Comparison of ENCODE assay signal across 21 cellular contexts in the genomic region with DNA sequence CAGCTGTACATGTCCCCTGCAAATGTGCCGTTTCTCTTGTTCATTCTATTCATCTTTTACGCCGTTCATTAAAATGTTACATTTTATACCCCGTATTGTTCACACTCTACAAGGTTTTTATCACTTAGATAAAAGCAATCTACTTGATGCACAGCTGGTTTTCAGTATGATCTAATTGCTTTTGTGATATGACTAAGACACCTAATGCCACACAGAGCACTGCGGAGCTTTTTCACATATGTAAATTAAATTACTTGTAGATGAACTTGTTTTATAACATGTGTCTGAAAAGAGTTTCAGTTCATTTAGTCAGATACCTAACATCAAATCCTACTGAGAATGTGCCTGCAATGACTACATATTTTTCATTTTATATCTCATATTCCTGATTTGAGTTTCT.
"Had no signal": no experiment of that assay in that cellular context is flagged by ENCODE, and none has a peak within 500 bp of the region (broad histone marks: within the 10 kb centered on the region; RNA-seq: fewer than 3 reads in every experiment).

No MANE protein-coding gene starts in this region.

- H2AFZ ChIP-seq: PC-9 had no signal

- H3K27me3 ChIP-seq: ascending aorta, body of pancreas had no signal

- ATAC-seq: activated CD8-positive, alpha-beta memory T cell treated with anti-CD3 and anti-CD28 coated beads, Interleukin-2, amount 10 ng/mL, durations not matched to agents 7 days and 5 days; body of pancreas; WTC11 had no signal

- H3K36me3 ChIP-seq: ascending aorta had no signal

- H3K4me1 ChIP-seq: body of pancreas had no signal

- H3K27ac ChIP-seq: ascending aorta, body of pancreas, coronary artery, PC-9 had no signal

- DNase-seq: activated CD4-positive, alpha-beta T cell treated with anti-CD3 and anti-CD28 coated beads for 48 hours; activated CD4-positive, alpha-beta T cell treated with anti-CD3 and anti-CD28 coated beads, Interleukin-2, amount 50 U/mL, for 4 hours; activated CD4-positive, CD25-positive, alpha-beta regulatory T cell treated with anti-CD3 and anti-CD28 coated beads, Interleukin-2, amount 50 U/mL, for 72 hours; activated CD8-positive, alpha-beta memory T cell treated with anti-CD3 and anti-CD28 coated beads, Interleukin-2, amount 10 ng/mL, durations not matched to agents 7 days and 5 days; activated effector memory CD4-positive, alpha-beta T cell treated with Interleukin-2 at 50 U/mL for 16 hours; activated naive CD4-positive, alpha-beta T cell; activated T-cell treated with anti-CD3 and anti-CD28 coated beads, Interleukin-2, amount 50 U/mL, for 24 hours; amniotic stem cell; body of pancreas; central memory CD4-positive, alpha-beta T cell; NCI-H1105 treated with DMSO at 0.1 percent for 48 hours; NCI-H1436 treated with DMSO at 0.1 percent for 48 hours; NCI-H1930; NCI-H345; NCI-H510A; NCI-H526 treated with DMSO at 0.1 percent for 48 hours; PC-9; SHP77 treated with DMSO at 0.1 percent for 48 hours had no signal

- H3K4me2 ChIP-seq: PC-9 had no signal

- H3K4me3 ChIP-seq: ascending aorta, body of pancreas, coronary artery, PC-9 had no signal
